In genomic region chr11:126385991-126386728, GRCh38 we compare ENCODE assay signal across 1 cellular context.
TF ChIP-seq lines count a peak whose summit lies in the region.

No MANE protein-coding gene starts in this region.

TF ChIP-seq in WTC11, 78 proteins besides CTCF, POLR2A, EP300 and RAD21 (continued from another document):
- TF ChIP-seq, protein P1, sequence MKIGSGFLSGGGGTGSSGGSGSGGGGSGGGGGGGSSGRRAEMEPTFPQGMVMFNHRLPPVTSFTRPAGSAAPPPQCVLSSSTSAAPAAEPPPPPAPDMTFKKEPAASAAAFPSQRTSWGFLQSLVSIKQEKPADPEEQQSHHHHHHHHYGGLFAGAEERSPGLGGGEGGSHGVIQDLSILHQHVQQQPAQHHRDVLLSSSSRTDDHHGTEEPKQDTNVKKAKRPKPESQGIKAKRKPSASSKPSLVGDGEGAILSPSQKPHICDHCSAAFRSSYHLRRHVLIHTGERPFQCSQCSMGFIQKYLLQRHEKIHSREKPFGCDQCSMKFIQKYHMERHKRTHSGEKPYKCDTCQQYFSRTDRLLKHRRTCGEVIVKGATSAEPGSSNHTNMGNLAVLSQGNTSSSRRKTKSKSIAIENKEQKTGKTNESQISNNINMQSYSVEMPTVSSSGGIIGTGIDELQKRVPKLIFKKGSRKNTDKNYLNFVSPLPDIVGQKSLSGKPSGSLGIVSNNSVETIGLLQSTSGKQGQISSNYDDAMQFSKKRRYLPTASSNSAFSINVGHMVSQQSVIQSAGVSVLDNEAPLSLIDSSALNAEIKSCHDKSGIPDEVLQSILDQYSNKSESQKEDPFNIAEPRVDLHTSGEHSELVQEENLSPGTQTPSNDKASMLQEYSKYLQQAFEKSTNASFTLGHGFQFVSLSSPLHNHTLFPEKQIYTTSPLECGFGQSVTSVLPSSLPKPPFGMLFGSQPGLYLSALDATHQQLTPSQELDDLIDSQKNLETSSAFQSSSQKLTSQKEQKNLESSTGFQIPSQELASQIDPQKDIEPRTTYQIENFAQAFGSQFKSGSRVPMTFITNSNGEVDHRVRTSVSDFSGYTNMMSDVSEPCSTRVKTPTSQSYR (CRISPR knock-in tag; IDR thresholded peaks at IDR 0.05): no peak
- no peak for TF ChIP-seq NFE2L1 (CRISPR knock-in tag; IDR thresholded peaks at IDR 0.05)
- TF ChIP-seq PRDM15 (CRISPR knock-in tag; IDR thresholded peaks at IDR 0.05): no peak
- TF ChIP-seq ZNF416 (CRISPR knock-in tag; IDR thresholded peaks at IDR 0.05): no peak
- TF ChIP-seq ATF2 (CRISPR knock-in tag; IDR thresholded peaks at IDR 0.05; ENCODE audit: borderline replicate concordance, low read depth): no peak
- no peak for TF ChIP-seq TEAD1 (CRISPR knock-in tag; IDR thresholded peaks at IDR 0.05)
TF ChIP-seq in WTC11: peak in this region for 0.
